Comparison of ENCODE assay signal across 12 cellular contexts in the genomic region with DNA sequence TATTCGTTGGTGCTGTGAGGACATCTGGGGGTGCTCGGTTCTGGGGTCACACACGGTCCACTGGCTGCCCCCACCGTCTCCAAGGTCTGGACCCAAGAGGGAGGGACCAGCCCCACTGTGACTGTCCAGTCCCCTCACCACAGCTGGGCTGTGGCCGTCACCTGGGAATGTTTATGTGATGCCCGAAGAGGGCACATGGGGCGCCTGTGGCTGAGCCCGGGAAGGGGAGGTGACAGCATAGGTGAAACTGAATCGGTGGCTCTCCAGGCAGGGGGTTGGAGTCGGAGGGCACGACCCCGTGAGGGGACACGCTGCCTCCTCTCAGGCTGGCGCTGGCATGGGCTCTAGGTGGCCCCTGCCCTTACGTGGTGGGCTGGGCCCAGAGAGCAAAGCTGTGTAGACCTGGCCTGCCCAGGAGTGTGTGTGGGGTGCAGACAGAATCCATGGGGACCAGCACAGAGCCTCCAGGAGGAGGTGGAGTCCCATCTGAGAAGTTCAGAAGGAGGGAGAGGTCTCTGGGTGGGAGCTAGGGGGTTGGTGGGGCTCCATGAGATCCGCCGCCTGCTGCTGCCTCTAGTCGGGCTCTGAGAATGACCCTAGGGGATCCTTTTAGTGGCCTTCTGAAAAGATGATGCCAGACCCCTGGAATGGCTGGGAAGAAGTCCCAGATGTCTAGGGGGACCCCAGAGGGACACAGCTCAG. TPM values are rescaled to one million over a fixed set of nuclear protein-coding genes. Genes with fewer than 3 reads are reported as not detected.
DNase-seq lines count a peak whose midpoint lies in the region; ATAC-seq, FAIRE-seq and TF ChIP-seq lines count a peak whose summit lies in the region.
"Had no signal": no experiment of that assay in that cellular context is flagged by ENCODE, and none has a peak within 500 bp of the region (broad histone marks: within the 10 kb centered on the region; RNA-seq: fewer than 3 reads in every experiment).

No MANE protein-coding gene starts in this region.

- peaks cover 28 to 38% (median 31%) of the 10 kb centered on the region in 5 donors for H3K27me3 Mint-ChIP-seq in naive thymus-derived CD4-positive, alpha-beta T cell

- no peaks in the 10 kb centered on the region; the same call in 1 of the 2 replicates for H3K36me3 ChIP-seq in MG63
- H3K36me3 ChIP-seq in naive thymus-derived CD4-positive, alpha-beta T cell (ENCODE audit: control insufficient read depth in 2 of 3, insufficient read depth in 3 of 3, low read length in 3 of 3) = no peaks in the 10 kb centered on the region

- FAIRE-seq in A549 (lab: Jason Lieb, UNC) = no peak

- H3K4me1 Mint-ChIP-seq in naive thymus-derived CD4-positive, alpha-beta T cell = peaks cover 0 to 19% (median 14%) of the 10 kb centered on the region in 7 donors

- H3K4me1 ChIP-seq in A549 = peaks cover 15% of the 10 kb centered on the region
- H3K4me1 ChIP-seq in naive thymus-derived CD4-positive, alpha-beta T cell (ENCODE audit: control insufficient read depth in 2 of 2, insufficient read depth in 2 of 2, low read length in 2 of 2) = no peaks in the 10 kb centered on the region

- H3K36me3 Mint-ChIP-seq in naive thymus-derived CD4-positive, alpha-beta T cell = peaks cover 0 to 11% (median 0%) of the 10 kb centered on the region in 5 donors

- ATAC-seq in A549 = peak in 1 of 2 experiments; percentile 3; a peak in 2 of 6 replicates
- no peak for ATAC-seq in naive thymus-derived CD4-positive, alpha-beta T cell
- no peak for ATAC-seq in HG02610 (IDR thresholded peaks at IDR 0.05; ENCODE audit: unreplicated experiment)
- no peak for ATAC-seq in HG03039 (IDR thresholded peaks at IDR 0.05; ENCODE audit: unreplicated experiment)

- peaks cover 0 to 28% (median 20%) of the 10 kb centered on the region in 11 donors for H3K9me3 Mint-ChIP-seq in naive thymus-derived CD4-positive, alpha-beta T cell

- 90% methylated on average over 16 of the region's 18 CpGs for WGBS in A549 (ENCODE audit: missing lambda C conversion rate)

- no peak for TF ChIP-seq RAD21 in A549 (conservative IDR thresholded peaks at IDR 0.05 in 1 of 2, IDR thresholded peaks at IDR 0.05 in 1 of 2)

- TF ChIP-seq EP300 in A549 (IDR thresholded peaks at IDR 0.05) = no peak

- H3K4me2 ChIP-seq in A549 = peak overlapping the region; percentile 99

- peak overlapping the region in 1 of 2 experiments; percentile 92; a peak in 3 of 6 replicates for H3K27ac ChIP-seq in A549
- H3K27ac ChIP-seq in naive thymus-derived CD4-positive, alpha-beta T cell (ENCODE audit: low read depth, low read length) = no peak overlapping the region

- no peaks in the 10 kb centered on the region for H3K27me3 ChIP-seq in MG63
- H3K27me3 ChIP-seq in naive thymus-derived CD4-positive, alpha-beta T cell (ENCODE audit: control insufficient read depth in 2 of 2, insufficient read depth in 2 of 2, low read length in 2 of 2) = peaks cover 0 to 9% of the 10 kb centered on the region in 2 donors

- no peak for TF ChIP-seq POLR2A in A549 (IDR thresholded peaks at IDR 0.05; ENCODE audit: low read length)

- POLR2A ChIA-PET in A549 (lab: Yijun Ruan, JAX) = no interaction called here
- POLR2A ChIA-PET in naive thymus-derived CD4-positive, alpha-beta T cell (lab: Charles Lee) = interaction anchor here (0.5 kb wide), 1 partner anchor 182 kb away, joined by 3 read pairs; no protein-coding TSS in a partner anchor

- CTCF ChIA-PET in A549 (lab: Yijun Ruan, JAX) = interaction anchor here (1.0 kb wide), 1 partner anchor 38 kb away, joined by 3 read pairs; no protein-coding TSS in a partner anchor
- CTCF ChIA-PET in naive thymus-derived CD4-positive, alpha-beta T cell (lab: Charles Lee) = no interaction called here

- H3K4me3 ChIP-seq in A549 (peak overlapping the region; percentile 91), MG63 (peak overlapping the region; percentile 46; the same call in 1 of the 2 replicates)
- no peak overlapping the region for H3K4me3 ChIP-seq in naive thymus-derived CD4-positive, alpha-beta T cell (ENCODE audit: low read length)

- intact Hi-C loops in naive thymus-derived CD4-positive, alpha-beta T cell (cut with micrococcal nuclease) = no loop called here

- H3K4me3 Mint-ChIP-seq in naive thymus-derived CD4-positive, alpha-beta T cell = peak overlapping the region in 9 of 10 donors; percentile 35 to 80 (median 66)

- H3K9me3 ChIP-seq in A549 (peaks cover 14% of the 10 kb centered on the region), MG63 (peaks cover 7% of the 10 kb centered on the region)
- H3K9me3 ChIP-seq in naive thymus-derived CD4-positive, alpha-beta T cell (ENCODE audit: control insufficient read depth in 2 of 3, low read length in 3 of 3) = peaks cover 0 to 15% (median 0%) of the 10 kb centered on the region in 3 experiments

- no peak overlapping the region for H3K27ac Mint-ChIP-seq in naive thymus-derived CD4-positive, alpha-beta T cell

- no peak for TF ChIP-seq CTCF in A549 (IDR thresholded peaks at IDR 0.05)

- DNase-seq in A549 (ENCODE audit: low read depth in 1 of 2, low spot score in 1 of 2) (no peak), MG63 (no peak), ecto neural progenitor cell (ENCODE audit: low spot score) (peak; percentile 48), NOMO-1 treated with DMSO at 0.1 percent for 48 hours (lab: John Stamatoyannopoulos, UW; ENCODE audit: unreplicated experiment) (no peak), NCI-H1105 (lab: John Stamatoyannopoulos, UW) (no peak)
- DNase-seq in naive thymus-derived CD4-positive, alpha-beta T cell = no peak
- DNase-seq: amniotic stem cell, DMS79, Karpas-422, SHP77 treated with DMSO at 0.1 percent for 48 hours had no signal

TF ChIP-seq in A549, 52 proteins besides CTCF, POLR2A, EP300 and RAD21 (continues in another document):
- TF ChIP-seq, protein P1, sequence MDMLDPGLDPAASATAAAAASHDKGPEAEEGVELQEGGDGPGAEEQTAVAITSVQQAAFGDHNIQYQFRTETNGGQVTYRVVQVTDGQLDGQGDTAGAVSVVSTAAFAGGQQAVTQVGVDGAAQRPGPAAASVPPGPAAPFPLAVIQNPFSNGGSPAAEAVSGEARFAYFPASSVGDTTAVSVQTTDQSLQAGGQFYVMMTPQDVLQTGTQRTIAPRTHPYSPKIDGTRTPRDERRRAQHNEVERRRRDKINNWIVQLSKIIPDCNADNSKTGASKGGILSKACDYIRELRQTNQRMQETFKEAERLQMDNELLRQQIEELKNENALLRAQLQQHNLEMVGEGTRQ (IDR thresholded peaks at IDR 0.05) = no peak
- TF ChIP-seq TP53 (CRISPR knock-in tag; IDR thresholded peaks at IDR 0.05) (no peak), ZFP36 (IDR thresholded peaks at IDR 0.05; ENCODE audit: borderline replicate concordance, partially characterized antibody) (no peak), ZNF302 (CRISPR knock-in tag; IDR thresholded peaks at IDR 0.05) (no peak), SREBF2 (IDR thresholded peaks at IDR 0.05) (no peak), EHF (CRISPR knock-in tag; IDR thresholded peaks at IDR 0.05) (no peak), HOXA7 (CRISPR knock-in tag; IDR thresholded peaks at IDR 0.05) (no peak), ZSCAN20 (CRISPR knock-in tag; IDR thresholded peaks at IDR 0.05) (no peak), PHF8 (IDR thresholded peaks at IDR 0.05; ENCODE audit: borderline replicate concordance, low read depth) (no peak), FOSL2 (IDR thresholded peaks at IDR 0.05) (no peak), FOSL2 (CRISPR knock-in tag; IDR thresholded peaks at IDR 0.05) (no peak), GATA3 (IDR thresholded peaks at IDR 0.05; ENCODE audit: borderline replicate concordance) (no peak), TFCP2L1 (CRISPR knock-in tag; IDR thresholded peaks at IDR 0.05) (no peak), JUN (IDR thresholded peaks at IDR 0.05) (no peak), RNF2 (IDR thresholded peaks at IDR 0.05; ENCODE audit: borderline replicate concordance, low read depth) (no peak)
- TF ChIP-seq, protein P2, sequence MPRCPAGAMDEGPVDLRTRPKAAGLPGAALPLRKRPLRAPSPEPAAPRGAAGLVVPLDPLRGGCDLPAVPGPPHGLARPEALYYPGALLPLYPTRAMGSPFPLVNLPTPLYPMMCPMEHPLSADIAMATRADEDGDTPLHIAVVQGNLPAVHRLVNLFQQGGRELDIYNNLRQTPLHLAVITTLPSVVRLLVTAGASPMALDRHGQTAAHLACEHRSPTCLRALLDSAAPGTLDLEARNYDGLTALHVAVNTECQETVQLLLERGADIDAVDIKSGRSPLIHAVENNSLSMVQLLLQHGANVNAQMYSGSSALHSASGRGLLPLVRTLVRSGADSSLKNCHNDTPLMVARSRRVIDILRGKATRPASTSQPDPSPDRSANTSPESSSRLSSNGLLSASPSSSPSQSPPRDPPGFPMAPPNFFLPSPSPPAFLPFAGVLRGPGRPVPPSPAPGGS (IDR thresholded peaks at IDR 0.05) = no peak
- TF ChIP-seq, protein P3, sequence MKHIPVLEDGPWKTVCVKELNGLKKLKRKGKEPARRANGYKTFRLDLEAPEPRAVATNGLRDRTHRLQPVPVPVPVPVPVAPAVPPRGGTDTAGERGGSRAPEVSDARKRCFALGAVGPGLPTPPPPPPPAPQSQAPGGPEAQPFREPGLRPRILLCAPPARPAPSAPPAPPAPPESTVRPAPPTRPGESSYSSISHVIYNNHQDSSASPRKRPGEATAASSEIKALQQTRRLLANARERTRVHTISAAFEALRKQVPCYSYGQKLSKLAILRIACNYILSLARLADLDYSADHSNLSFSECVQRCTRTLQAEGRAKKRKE (CRISPR knock-in tag; IDR thresholded peaks at IDR 0.05; ENCODE audit: low read depth) = no peak

RNA-seq across cellular contexts. Expression of a gene that starts 1.8 kb away (rescaled TPM):
- 5.0 and 5.5 TPM in 2 replicates for polyA plus RNA-seq in A549 (2011; rRNA removed)
- 16.8 and 24.6 TPM in 2 replicates for polyA plus RNA-seq in A549 (2012; cell fraction: cytosol; rRNA removed)
- 20.1 and 27.2 TPM in 2 replicates for polyA plus RNA-seq in A549 (2012; cell fraction: nucleus; rRNA removed)
- polyA plus RNA-seq in A549 (2017; fragmentation: RNase III; extraction: RNeasy Plus Mini Kit Qiagen cat#74134 plus additional on column Dnase treatment) = 12.0 to 13.0 TPM (median 12.6 TPM) in 3 replicates
- polyA minus RNA-seq in A549 (2011; rRNA and poly(A)+ RNA removed) = 6.4 and 7.2 TPM in 2 replicates
- 1.6 and 6.8 TPM in 2 replicates for total RNA-seq in MG63 (2014; rRNA removed; shearing (Covaris generic); ENCODE audit: low replicate concordance)
- 1 to 10 TPM in 1 of 5 experiments, not detected in 4; 1.3 TPM for total RNA-seq in naive thymus-derived CD4-positive, alpha-beta T cell
- polyA plus RNA-seq in naive thymus-derived CD4-positive, alpha-beta T cell = under 1 TPM in 1 of 2 donors, not detected in 1; 0.11 TPM

RNA-seq across cellular contexts. Expression of a gene that starts 51.9 kb away (rescaled TPM):
- polyA plus RNA-seq in A549 (2011; rRNA removed) (138 and 185 TPM in 2 replicates), A549 (2017; fragmentation: RNase III; extraction: RNeasy Plus Mini Kit Qiagen cat#74134 plus additional on column Dnase treatment) (91.5 to 108 TPM (median 101 TPM) in 3 replicates)
- 237 and 255 TPM in 2 replicates for polyA plus RNA-seq in A549 (2012; cell fraction: cytosol; rRNA removed)
- 538 and 609 TPM in 2 replicates for polyA plus RNA-seq in A549 (2012; cell fraction: nucleus; rRNA removed)
- 189 and 205 TPM in 2 replicates for polyA minus RNA-seq in A549 (2011; rRNA and poly(A)+ RNA removed)
- 176 and 432 TPM in 2 replicates for total RNA-seq in MG63 (2014; rRNA removed; shearing (Covaris generic); ENCODE audit: low replicate concordance)
- total RNA-seq in naive thymus-derived CD4-positive, alpha-beta T cell = 100 to 1,000 TPM in 4 of 5 experiments, 10 to 100 TPM in 1; 90.8 to 170 (median 115) TPM
- polyA plus RNA-seq in naive thymus-derived CD4-positive, alpha-beta T cell = 10 to 100 TPM; 74.0 to 81.5 TPM
